ENCODE assay signal across 7 cellular contexts in genomic region chr18:46096651-46097300, GRCh38. TPM values are rescaled to one million over a fixed set of nuclear protein-coding genes. Genes with fewer than 3 reads are reported as not detected.
DNase-seq lines count a peak whose midpoint lies in the region; ATAC-seq and TF ChIP-seq lines count a peak whose summit lies in the region.

No MANE protein-coding gene starts in this region.

- peak; percentile 26 for TF ChIP-seq POLR2A in GM18505 (IDR thresholded peaks at IDR 0.05; ENCODE audit: borderline replicate concordance, extremely low read depth, insufficient read depth, insufficient read length)

- no peak overlapping the region for H3K18ac ChIP-seq in neuronal stem cell (ENCODE audit: low read length)

- in situ Hi-C loops in Panc1 (cut with HindIII; ENCODE audit: low pct_unique_long_range_greater_than_20kb, low sequenced_read_pairs), result no loop called here

- H3K9me3 ChIP-seq in Panc1 (ENCODE audit: control insufficient read depth, insufficient read depth, low read depth, low read length), result no peaks in the 10 kb centered on the region
- no peaks in the 10 kb centered on the region for H3K9me3 ChIP-seq in esophagus (ENCODE audit: control insufficient read depth in 2 of 2, insufficient read depth in 1 of 2, low read depth in 1 of 2, low read length in 1 of 2)
- no peaks in the 10 kb centered on the region for H3K9me3 ChIP-seq in neuronal stem cell (replicated peaks in 1 of 2; ENCODE audit: control insufficient read depth in 2 of 2, insufficient read depth in 1 of 2, low read depth in 1 of 2, low read length in 2 of 2)

- no peak overlapping the region for H3K23ac ChIP-seq in neuronal stem cell (ENCODE audit: low read depth, low read length, poor library complexity)

- no peak overlapping the region for H2BK5ac ChIP-seq in neuronal stem cell (ENCODE audit: low read length)

- peak overlapping the region; percentile 78 to 85 for H3K4me3 ChIP-seq in Panc1 (ENCODE audit: low read depth in 2 of 2, low read length in 2 of 2)
- H3K4me3 ChIP-seq in esophagus (ENCODE audit: low read depth in 1 of 2, low read length in 2 of 2), result peak overlapping the region; percentile 29 to 98
- peak overlapping the region; percentile 61 to 75 for H3K4me3 ChIP-seq in neuronal stem cell (ENCODE audit: low read length in 2 of 2)

- H2BK12ac ChIP-seq in neuronal stem cell (ENCODE audit: low read length), result no peak overlapping the region

- H4K8ac ChIP-seq in neuronal stem cell (ENCODE audit: low read depth, low read length), result no peak overlapping the region

- H3K27ac ChIP-seq in Panc1 (ENCODE audit: low read length) (peak overlapping the region; percentile 92), esophagus (ENCODE audit: low read depth in 2 of 2, low read length in 1 of 2) (peak overlapping the region; percentile 30 to 52), neuronal stem cell (replicated peaks; ENCODE audit: low read length) (no peak overlapping the region)

- H2AK5ac ChIP-seq in neuronal stem cell (ENCODE audit: low read depth, low read length), result no peak overlapping the region

- H2BK120ac ChIP-seq in neuronal stem cell (ENCODE audit: low read depth, low read length), result no peak overlapping the region

- H3K79me1 ChIP-seq in neuronal stem cell (ENCODE audit: low read depth, low read length), result peaks cover 2% of the 10 kb centered on the region

- H3K4me1 ChIP-seq in Panc1 (ENCODE audit: control insufficient read depth, insufficient read depth, low read length), result peaks cover 10% of the 10 kb centered on the region
- peaks cover 0 to 2% of the 10 kb centered on the region in 2 donors for H3K4me1 ChIP-seq in esophagus (ENCODE audit: control insufficient read depth in 2 of 2, insufficient read depth in 2 of 2, low read length in 1 of 2)
- H3K4me1 ChIP-seq in neuronal stem cell (ENCODE audit: control insufficient read depth in 2 of 2, insufficient read depth in 1 of 2, low read depth in 1 of 2, low read length in 2 of 2), result peaks cover 3 to 6% of the 10 kb centered on the region in 2 donors

- POLR2A ChIA-PET in Panc1 (lab: Charles Lee), result interaction anchor here (0.7 kb wide), 1 partner anchor 134 kb away, joined by 7 read pairs; no protein-coding TSS in a partner anchor

- H3K36me3 ChIP-seq in Panc1 (ENCODE audit: control insufficient read depth, insufficient read depth, low read length) (peaks cover 7% of the 10 kb centered on the region; the same call in 1 of the 2 replicates), esophagus (ENCODE audit: control insufficient read depth in 2 of 2, insufficient read depth in 2 of 2, low read length in 1 of 2) (peaks cover 0 to 1% of the 10 kb centered on the region in 2 donors), neuronal stem cell (replicated peaks in 1 of 2; ENCODE audit: control insufficient read depth in 2 of 2, insufficient read depth in 2 of 2, low read length in 2 of 2) (peaks cover 7 to 42% of the 10 kb centered on the region in 2 donors)

- DNase-seq in Panc1 (ENCODE audit: low read depth, low spot score) (no peak), neuronal stem cell (ENCODE audit: low spot score) (no peak), NCI-H526 (lab: John Stamatoyannopoulos, UW) (no peak), GM19238 (ENCODE audit: insufficient read length, low spot score) (no peak)
- DNase-seq in stimulated activated CD8-positive, alpha-beta memory T cell treated with anti-CD3 and anti-CD28 coated beads, Interleukin-4, amount 100 ng/mL, for 48 hours, result no peak

- CTCF ChIA-PET in Panc1 (lab: Charles Lee), result no interaction called here

- 28% methylated on average over 22 of the region's 22 CpGs for WGBS in esophagus, 2 donors
- WGBS in neuronal stem cell (ENCODE audit: extremely low coverage in 2 of 2, insufficient read length in 2 of 2, insufficient replicate concordance in 1 of 2), 2 donors, result no CpG with 5 or more reads among the region's 22 CpGs

- TSS peak; percentile 88 for BruUV-seq in Panc1 (replicated peaks; lab: Mats Ljungman, UMichigan)

- no peak overlapping the region for H3K14ac ChIP-seq in neuronal stem cell (ENCODE audit: low read length)

- H3K27me3 ChIP-seq in Panc1 (ENCODE audit: control insufficient read depth, insufficient read depth, low read length) (no peaks in the 10 kb centered on the region), esophagus (ENCODE audit: control insufficient read depth in 1 of 2, insufficient read depth in 2 of 2, low read length in 2 of 2) (no peaks in the 10 kb centered on the region), neuronal stem cell (ENCODE audit: control insufficient read depth in 3 of 3, insufficient read depth in 3 of 3, low read depth in 1 of 3, low read length in 3 of 3) (no peaks in the 10 kb centered on the region)

- H2BK15ac ChIP-seq in neuronal stem cell (ENCODE audit: low read length), result no peak overlapping the region

- H3K4me2 ChIP-seq in neuronal stem cell (ENCODE audit: insufficient read depth, low read length, poor library complexity, severe bottlenecking), result peak overlapping the region; percentile 61

- H2AFZ ChIP-seq in neuronal stem cell (ENCODE audit: low read length), result no peak overlapping the region

- no peak for TF ChIP-seq CTCF in Panc1 (IDR thresholded peaks at IDR 0.05)

- ATAC-seq in GM18505 (IDR thresholded peaks at IDR 0.05; ENCODE audit: unreplicated experiment) (no peak), Panc1 (no peak)

- no peak overlapping the region for H4K91ac ChIP-seq in neuronal stem cell (ENCODE audit: low read depth, low read length, poor library complexity)

- intact Hi-C loops in Panc1 (cut with micrococcal nuclease; ENCODE audit: unreplicated experiment), result no loop called here

- H3K4ac ChIP-seq in neuronal stem cell (ENCODE audit: low read length), result no peak overlapping the region

- H3K9ac ChIP-seq in neuronal stem cell (ENCODE audit: low read depth, low read length, poor library complexity), result no peak overlapping the region

RNA-seq across cellular contexts. Expression of gene ATP5F1A, which starts 1.3 kb away (rescaled TPM):
- total RNA-seq in Panc1 (2021; ENCODE audit: unreplicated experiment), result 298 TPM
- 248 TPM for polyA plus RNA-seq in Panc1 (2012; ENCODE audit: insufficient read length)
- polyA plus RNA-seq in esophagus, result 100 to 1,000 TPM; 122 to 390 TPM
- 409 TPM for polyA plus RNA-seq in neuronal stem cell (2013, experiment 1 of 2)
- 407 TPM for polyA plus RNA-seq in neuronal stem cell (2013, experiment 2 of 2)

RNA-seq across cellular contexts. Expression of gene HAUS1, which starts 7.4 kb away (rescaled TPM):
- total RNA-seq in Panc1 (2021; ENCODE audit: unreplicated experiment), result 28.4 TPM
- 13.9 TPM for polyA plus RNA-seq in Panc1 (2012; ENCODE audit: insufficient read length)
- 10 to 100 TPM; 16.5 to 18.8 TPM for polyA plus RNA-seq in esophagus
- polyA plus RNA-seq in neuronal stem cell (2013, experiment 1 of 2), result 220 TPM
- 231 TPM for polyA plus RNA-seq in neuronal stem cell (2013, experiment 2 of 2)

RNA-seq across cellular contexts. Expression of gene PSTPIP2, which starts 24.7 kb away (rescaled TPM):
- 0.39 TPM for total RNA-seq in Panc1 (2021; ENCODE audit: unreplicated experiment)
- 0.40 TPM for polyA plus RNA-seq in Panc1 (2012; ENCODE audit: insufficient read length)
- polyA plus RNA-seq in esophagus, result 1 to 10 TPM; 4.2 to 6.4 TPM
- 5.1 TPM for polyA plus RNA-seq in neuronal stem cell (2013, experiment 1 of 2)
- 5.4 TPM for polyA plus RNA-seq in neuronal stem cell (2013, experiment 2 of 2)
